ENCODE assay signal across 26 cellular contexts in the genomic region with DNA sequence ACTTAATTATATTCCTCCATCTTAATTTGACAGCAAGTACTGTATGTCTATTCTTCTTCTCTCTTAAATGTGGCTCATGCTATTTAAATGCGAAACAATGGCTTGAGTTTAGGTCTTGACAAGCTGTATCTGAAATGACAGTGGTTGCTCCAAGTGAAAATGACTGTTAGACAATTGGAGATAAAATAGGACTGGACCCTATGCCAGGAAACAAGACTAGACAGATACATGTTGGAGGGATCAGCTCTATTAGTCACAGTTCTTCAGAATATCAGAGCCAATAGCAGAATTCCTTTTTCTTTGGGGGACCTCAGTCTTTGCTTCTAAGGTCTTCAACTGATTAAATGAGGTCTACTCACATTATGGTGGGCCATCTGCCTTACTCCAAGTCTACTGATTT. TPM values are rescaled to one million over a fixed set of nuclear protein-coding genes. Genes with fewer than 3 reads are reported as not detected.
"Had no signal": no experiment of that assay in that cellular context is flagged by ENCODE, and none has a peak within 500 bp of the region (broad histone marks: within the 10 kb centered on the region; RNA-seq: fewer than 3 reads in every experiment).

No MANE protein-coding gene starts in this region.

- H3K9me3 ChIP-seq: ascending aorta, SJCRH30 had no signal

- DNase-seq: activated CD4-positive, alpha-beta T cell treated with anti-CD3 and anti-CD28 coated beads, Interleukin-2, amount 10 ng/mL, durations not matched to agents 24 days and 14 days; activated CD4-positive, alpha-beta T cell treated with anti-CD3 and anti-CD28 coated beads, Interleukin-2, amount 50 U/mL, for 4 hours; activated CD8-positive, alpha-beta T cell treated with anti-CD3 and anti-CD28 coated beads for 36 hours; activated gamma-delta T cell; activated naive CD4-positive, alpha-beta T cell treated with Interleukin-2 at 50 U/mL for 16 hours; activated naive CD8-positive, alpha-beta T cell treated with anti-CD3 and anti-CD28 coated beads, Interleukin-2, amount 10 ng/mL, durations not matched to agents 7 days and 5 days; activated T-cell treated with anti-CD3 and anti-CD28 coated beads, Interleukin-2, amount 50 U/mL, for 1 hour; amygdala; NCI-H1105; NCI-H1417 treated with DMSO at 0.1 percent for 48 hours; NCI-H187 treated with DMSO at 0.1 percent for 48 hours; NCI-H2081; NCI-H2171 treated with DMSO at 0.1 percent for 48 hours; NCI-H446; NCI-H510A treated with DMSO at 0.1 percent for 48 hours; NCI-H526 treated with DMSO at 0.1 percent for 48 hours; NCI-H774; SHP77; SJCRH30; T1000 had no signal

- H3K27ac Mint-ChIP-seq: activated CD4-positive, alpha-beta T cell treated with anti-CD3 and anti-CD28 coated beads, Interleukin-2, amount 10 ng/mL, durations not matched to agents 24 days and 14 days; activated CD8-positive, alpha-beta T cell treated with anti-CD3 and anti-CD28 coated beads for 36 hours; activated naive CD4-positive, alpha-beta T cell treated with anti-CD3 and anti-CD28 coated beads, Interleukin-2, amount 50 U/mL, for 24 hours; activated naive CD8-positive, alpha-beta T cell treated with anti-CD3 and anti-CD28 coated beads, Interleukin-2, amount 10 ng/mL, durations not matched to agents 7 days and 5 days; activated T-helper 2 cell treated with anti-CD3 and anti-CD28 coated beads, Interferon-gamma antibody, Interleukin-2, Interleukin-4, amounts not matched to agents 10 μg/mL and 5 μg/mL and 100 μg/mL, durations not matched to agents 14 hours and 24 hours and 36 hours had no signal

- ATAC-seq: activated CD8-positive, alpha-beta T cell treated with anti-CD3 and anti-CD28 coated beads for 36 hours; K562; Panc1 had no signal

- H3K27me3 ChIP-seq: ascending aorta, SJCRH30 had no signal

- H3K27ac ChIP-seq: ascending aorta, SJCRH30, SK-N-MC had no signal

- H3K36me3 ChIP-seq: ascending aorta had no signal

- H3K4me3 ChIP-seq: ascending aorta, K562, SJCRH30, SK-N-MC had no signal

- H3K4me1 ChIP-seq: SJCRH30 had no signal

- H3K4me1 Mint-ChIP-seq: activated CD4-positive, alpha-beta T cell treated with anti-CD3 and anti-CD28 coated beads, Interleukin-2, amount 10 ng/mL, durations not matched to agents 24 days and 14 days; activated naive CD4-positive, alpha-beta T cell treated with anti-CD3 and anti-CD28 coated beads, Interleukin-2, amount 50 U/mL, for 24 hours; activated naive CD8-positive, alpha-beta T cell treated with anti-CD3 and anti-CD28 coated beads, Interleukin-2, amount 10 ng/mL, durations not matched to agents 7 days and 5 days had no signal

- H3K36me3 Mint-ChIP-seq: activated naive CD4-positive, alpha-beta T cell treated with anti-CD3 and anti-CD28 coated beads, Interleukin-2, amount 50 U/mL, for 24 hours; activated naive CD8-positive, alpha-beta T cell treated with anti-CD3 and anti-CD28 coated beads, Interleukin-2, amount 10 ng/mL, durations not matched to agents 7 days and 5 days had no signal

- H3K4me3 Mint-ChIP-seq: activated CD4-positive, alpha-beta T cell treated with anti-CD3 and anti-CD28 coated beads, Interleukin-2, amount 10 ng/mL, durations not matched to agents 24 days and 14 days; activated CD8-positive, alpha-beta T cell treated with anti-CD3 and anti-CD28 coated beads for 36 hours; activated naive CD4-positive, alpha-beta T cell treated with anti-CD3 and anti-CD28 coated beads, Interleukin-2, amount 50 U/mL, for 24 hours; activated naive CD8-positive, alpha-beta T cell treated with anti-CD3 and anti-CD28 coated beads, Interleukin-2, amount 10 ng/mL, durations not matched to agents 7 days and 5 days had no signal

- H3K9me3 Mint-ChIP-seq: activated CD4-positive, alpha-beta T cell treated with anti-CD3 and anti-CD28 coated beads, Interleukin-2, amount 10 ng/mL, durations not matched to agents 24 days and 14 days; activated naive CD4-positive, alpha-beta T cell treated with anti-CD3 and anti-CD28 coated beads, Interleukin-2, amount 50 U/mL, for 24 hours; activated naive CD8-positive, alpha-beta T cell treated with anti-CD3 and anti-CD28 coated beads, Interleukin-2, amount 10 ng/mL, durations not matched to agents 7 days and 5 days; activated T-helper 2 cell treated with anti-CD3 and anti-CD28 coated beads, Interferon-gamma antibody, Interleukin-2, Interleukin-4, amounts not matched to agents 10 μg/mL and 5 μg/mL and 100 μg/mL, durations not matched to agents 14 hours and 24 hours and 36 hours had no signal

RNA-seq across cellular contexts. Expression of gene KIAA1217, which starts 25.8 kb away (rescaled TPM):
- polyA plus RNA-seq: K562 had no signal
